ENCODE assay signal across 19 cellular contexts in genomic region chr13:113916330-113916815, GRCh38. TPM values are rescaled to one million over a fixed set of nuclear protein-coding genes. Genes with fewer than 3 reads are reported as not detected.
DNase-seq lines count a peak whose midpoint lies in the region; ATAC-seq and TF ChIP-seq lines count a peak whose summit lies in the region.
"Had no signal": no experiment of that assay in that cellular context is flagged by ENCODE, and none has a peak within 500 bp of the region (broad histone marks: within the 10 kb centered on the region; RNA-seq: fewer than 3 reads in every experiment).

No MANE protein-coding gene starts in this region.

- H3K27ac ChIP-seq in foreskin keratinocyte, result no peak overlapping the region
- H3K27ac ChIP-seq in brain microvascular endothelial cell, result no peak overlapping the region
- no peak overlapping the region for H3K27ac ChIP-seq in upper lobe of right lung

- peak; percentile 26 for ATAC-seq in stimulated activated naive CD8-positive, alpha-beta T cell treated with anti-CD3 and anti-CD28 coated beads, Interleukin-15, amount 100 ng/mL, for 72 hours
- ATAC-seq in stimulated activated naive CD8-positive, alpha-beta T cell treated with anti-CD3 and anti-CD28 coated beads, Interleukin-15, Interleukin-2, amounts not matched to agents 100 U/mL and 50 U/mL, for 24 hours, result no peak
- peak; percentile 43 for ATAC-seq in activated T-helper 17 cell treated with anti-CD3 and anti-CD28 coated beads, Interleukin-2, amount 50 U/mL, for 72 hours (replicated peaks)
- ATAC-seq in foreskin keratinocyte, result peak; percentile 59
- ATAC-seq in GM21786 (IDR thresholded peaks at IDR 0.05; ENCODE audit: unreplicated experiment), result no peak
- no peak for ATAC-seq in upper lobe of right lung
- ATAC-seq: mucosa of descending colon had no signal

- H3K9me3 ChIP-seq in upper lobe of right lung, result peaks cover under 1% of the 10 kb centered on the region

- no peaks in the 10 kb centered on the region for H3K27me3 ChIP-seq in foreskin keratinocyte
- H3K27me3 ChIP-seq in brain microvascular endothelial cell (replicated peaks), result peaks cover 7% of the 10 kb centered on the region
- peaks cover 14% of the 10 kb centered on the region for H3K27me3 ChIP-seq in upper lobe of right lung

- no peak overlapping the region for H3K27ac Mint-ChIP-seq in stimulated activated naive CD8-positive, alpha-beta T cell treated with anti-CD3 and anti-CD28 coated beads, Interleukin-15, amount 100 ng/mL, for 72 hours
- H3K27ac Mint-ChIP-seq in activated T-helper 17 cell treated with anti-CD3 and anti-CD28 coated beads, Interleukin-2, amount 50 U/mL, for 72 hours, result no peak overlapping the region
- H3K27ac Mint-ChIP-seq: progenitor cell of endocrine pancreas; stimulated activated naive B cell treated with anti-CD40 and anti-IgM and Interleukin-4, amounts not matched to agents 10 μg/mL and 1 μg/mL and 100 μg/mL, for 72 hours had no signal

- in situ Hi-C loops in brain microvascular endothelial cell (cut with HindIII; ENCODE audit: low pct_ligation_motif_present, low sequenced_read_pairs), result no loop called here

- H3K4me1 Mint-ChIP-seq in stimulated activated naive CD8-positive, alpha-beta T cell treated with anti-CD3 and anti-CD28 coated beads, Interleukin-15, amount 100 ng/mL, for 72 hours, result no peaks in the 10 kb centered on the region
- H3K4me1 Mint-ChIP-seq in activated T-helper 17 cell treated with anti-CD3 and anti-CD28 coated beads, Interleukin-2, amount 50 U/mL, for 72 hours, result peaks cover 13% of the 10 kb centered on the region

- intact Hi-C loops in upper lobe of right lung (cut with DNase I), result no loop called here

- no peaks in the 10 kb centered on the region for H3K36me3 Mint-ChIP-seq in activated T-helper 17 cell treated with anti-CD3 and anti-CD28 coated beads, Interleukin-2, amount 50 U/mL, for 72 hours (ENCODE audit: low read depth)

- H3K27me3 Mint-ChIP-seq in stimulated activated naive CD8-positive, alpha-beta T cell treated with anti-CD3 and anti-CD28 coated beads, Interleukin-15, amount 100 ng/mL, for 72 hours, result peaks cover 50% of the 10 kb centered on the region
- H3K27me3 Mint-ChIP-seq in activated T-helper 17 cell treated with anti-CD3 and anti-CD28 coated beads, Interleukin-2, amount 50 U/mL, for 72 hours, result peaks cover 24% of the 10 kb centered on the region

- H3K36me3 ChIP-seq in brain microvascular endothelial cell (replicated peaks), result no peaks in the 10 kb centered on the region
- H3K36me3 ChIP-seq in upper lobe of right lung, result no peaks in the 10 kb centered on the region
- H3K36me3 ChIP-seq: breast epithelium had no signal

- H3K9me3 Mint-ChIP-seq in stimulated activated naive CD8-positive, alpha-beta T cell treated with anti-CD3 and anti-CD28 coated beads, Interleukin-15, amount 100 ng/mL, for 72 hours, result peaks cover 6 to 9% of the 10 kb centered on the region in 2 donors
- H3K9me3 Mint-ChIP-seq in activated T-helper 17 cell treated with anti-CD3 and anti-CD28 coated beads, Interleukin-2, amount 50 U/mL, for 72 hours, result peaks cover 13% of the 10 kb centered on the region

- no peak overlapping the region for H3K4me3 Mint-ChIP-seq in stimulated activated naive CD8-positive, alpha-beta T cell treated with anti-CD3 and anti-CD28 coated beads, Interleukin-15, amount 100 ng/mL, for 72 hours
- H3K4me3 Mint-ChIP-seq in activated T-helper 17 cell treated with anti-CD3 and anti-CD28 coated beads, Interleukin-2, amount 50 U/mL, for 72 hours, result no peak overlapping the region
- H3K4me3 Mint-ChIP-seq: stimulated activated naive B cell treated with anti-CD40 and anti-IgM and Interleukin-4, amounts not matched to agents 10 μg/mL and 1 μg/mL and 100 μg/mL, for 72 hours had no signal

- no peaks in the 10 kb centered on the region for H3K4me1 ChIP-seq in foreskin keratinocyte
- H3K4me1 ChIP-seq in upper lobe of right lung, result no peaks in the 10 kb centered on the region
- H3K4me1 ChIP-seq: breast epithelium had no signal

- DNase-seq in stimulated activated naive CD8-positive, alpha-beta T cell treated with anti-CD3 and anti-CD28 coated beads, Interleukin-15, amount 100 ng/mL, for 72 hours, result no peak
- no peak for DNase-seq in stimulated activated naive CD8-positive, alpha-beta T cell treated with anti-CD3 and anti-CD28 coated beads, Interleukin-15, Interleukin-2, amounts not matched to agents 100 U/mL and 50 U/mL, for 24 hours
- peak; percentile 75 to 77 for DNase-seq in foreskin keratinocyte
- no peak for DNase-seq in NCI-H146 (lab: John Stamatoyannopoulos, UW)
- DNase-seq in brain microvascular endothelial cell, result no peak
- no peak for DNase-seq in upper lobe of right lung
- DNase-seq: activated CD4-positive, alpha-beta T cell treated with anti-CD3 and anti-CD28 coated beads for 1 hour; activated gamma-delta T cell treated with Interleukin-2 at 50 U/mL for 16 hours; DND-41; mucosa of descending colon; NCI-H1092; stimulated activated CD4-positive, alpha-beta T cell treated with anti-CD3 and anti-CD28 coated beads, Interleukin-4, amount 100 ng/mL, for 1 hour; stimulated activated naive B cell treated with anti-CD40 and anti-IgM and Interleukin-4, amounts not matched to agents 10 μg/mL and 1 μg/mL and 100 μg/mL, for 72 hours had no signal

- TF ChIP-seq CTCF in foreskin keratinocyte (conservative IDR thresholded peaks at IDR 0.05) (no peak), brain microvascular endothelial cell (IDR thresholded peaks at IDR 0.05; ENCODE audit: low read depth, low read length, missing control alignments) (no peak), upper lobe of right lung (IDR thresholded peaks at IDR 0.05) (no peak)

- no peak overlapping the region for H3K4me3 ChIP-seq in brain microvascular endothelial cell (ENCODE audit: low read depth, low read length)
- no peak overlapping the region for H3K4me3 ChIP-seq in upper lobe of right lung
- H3K4me3 ChIP-seq: breast epithelium, mucosa of descending colon had no signal

RNA-seq across cellular contexts. Expression of gene GAS6, which starts 52.5 kb away (rescaled TPM):
- total RNA-seq in activated T-helper 17 cell treated with anti-CD3 and anti-CD28 coated beads, Interleukin-2, amount 50 U/mL, for 72 hours, result under 1 TPM; 0.56 to 0.58 TPM
- 230 and 426 TPM in 2 replicates for total RNA-seq in foreskin keratinocyte
- polyA plus RNA-seq in foreskin keratinocyte, result 282 and 494 TPM in 2 replicates
- total RNA-seq in upper lobe of right lung, result 197 TPM
- total RNA-seq: OCI-LY7 had no signal

RNA-seq across cellular contexts. Expression of gene C13orf46, which starts 57.5 kb away (rescaled TPM):
- total RNA-seq in activated T-helper 17 cell treated with anti-CD3 and anti-CD28 coated beads, Interleukin-2, amount 50 U/mL, for 72 hours, result 1 to 10 TPM; 1.3 to 3.9 TPM
- total RNA-seq in foreskin keratinocyte (not detected in 2 replicates), upper lobe of right lung (21.2 TPM)
- 0.02 TPM in 1 of 2 replicates, not detected in the other for polyA plus RNA-seq in foreskin keratinocyte
- total RNA-seq: H4 had no signal

Comparison
In these comparisons a context has a peak if more than half of its experiments do, and no peak if none do; other contexts are left out.
1. ATAC-seq: peak in stimulated activated naive CD8-positive, alpha-beta T cell treated with anti-CD3 and anti-CD28 coated beads, Interleukin-15, amount 100 ng/mL, for 72 hours (single experiment), activated T-helper 17 cell treated with anti-CD3 and anti-CD28 coated beads, Interleukin-2, amount 50 U/mL, for 72 hours (single experiment) and foreskin keratinocyte (single experiment); none in stimulated activated naive CD8-positive, alpha-beta T cell treated with anti-CD3 and anti-CD28 coated beads, Interleukin-15, Interleukin-2, amounts not matched to agents 100 U/mL and 50 U/mL, for 24 hours (single experiment), GM21786 (single experiment) and upper lobe of right lung (single experiment).
2. DNase-seq: peak in foreskin keratinocyte (2 of 2); none in stimulated activated naive CD8-positive, alpha-beta T cell treated with anti-CD3 and anti-CD28 coated beads, Interleukin-15, amount 100 ng/mL, for 72 hours (0 of 2), stimulated activated naive CD8-positive, alpha-beta T cell treated with anti-CD3 and anti-CD28 coated beads, Interleukin-15, Interleukin-2, amounts not matched to agents 100 U/mL and 50 U/mL, for 24 hours (single experiment), NCI-H146 (single experiment), brain microvascular endothelial cell (single experiment) and upper lobe of right lung (single experiment).
3. RNA of gene GAS6, which starts 52.5 kb away (total RNA-seq): 230 to 426 TPM in foreskin keratinocyte and 197 TPM in upper lobe of right lung (single experiment); 0.56 to 0.58 TPM in activated T-helper 17 cell treated with anti-CD3 and anti-CD28 coated beads, Interleukin-2, amount 50 U/mL, for 72 hours; every median in the first group is over 100 times any median in the second.